In the genomic region with DNA sequence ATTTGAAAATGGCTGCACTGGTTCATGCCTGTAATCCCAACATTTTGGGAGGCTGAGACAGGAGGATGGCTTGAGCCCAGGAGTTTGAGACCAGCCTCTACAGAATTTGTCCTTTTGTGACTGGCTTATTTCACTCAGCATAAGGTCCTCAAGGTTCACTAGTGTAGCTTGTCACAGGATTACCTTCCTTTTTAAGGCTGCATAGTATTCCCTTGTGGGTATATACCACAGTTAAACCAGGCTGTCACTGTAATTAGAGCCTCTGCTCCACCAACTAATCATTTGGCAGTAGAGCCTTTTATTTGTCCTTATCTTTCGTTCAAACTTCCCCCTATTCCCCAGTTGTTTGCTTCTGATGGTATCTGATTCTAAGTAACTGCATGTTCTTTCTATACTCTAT, we compare ENCODE assay signal across 9 cellular contexts. TPM values are rescaled to one million over a fixed set of nuclear protein-coding genes. Genes with fewer than 3 reads are reported as not detected.
"Had no signal": no experiment of that assay in that cellular context is flagged by ENCODE, and none has a peak within 500 bp of the region (broad histone marks: within the 10 kb centered on the region; RNA-seq: fewer than 3 reads in every experiment).

No MANE protein-coding gene starts in this region.

- H3K4me3 ChIP-seq: GM23248 had no signal

- DNase-seq: GM23248, GOT3, H9, HCEC 1CT, HFFc6, Kasumi-1, KG1 had no signal

- H2AFZ ChIP-seq: GM23248 had no signal

- FAIRE-seq: H54, HTR-8/SVneo had no signal

- H3K9ac ChIP-seq: GM23248 had no signal

- H3K27ac ChIP-seq: GM23248 had no signal

RNA-seq across cellular contexts. Expression of a gene that starts 51.1 kb away (rescaled TPM):
- total RNA-seq: GM23248 had no signal
